18 cellular contexts compared by ENCODE assay signal in genomic region chr5:122102825-122103224, GRCh38. TPM values are rescaled to one million over a fixed set of nuclear protein-coding genes. Genes with fewer than 3 reads are reported as not detected.
DNase-seq lines count a peak whose midpoint lies in the region; FAIRE-seq and TF ChIP-seq lines count a peak whose summit lies in the region.
"Had no signal": no experiment of that assay in that cellular context is flagged by ENCODE, and none has a peak within 500 bp of the region (broad histone marks: within the 10 kb centered on the region; RNA-seq: fewer than 3 reads in every experiment).

No MANE protein-coding gene starts in this region.

- no peaks in the 10 kb centered on the region for H3K36me3 Mint-ChIP-seq in chondrocyte (ENCODE audit: low read depth)
- H3K36me3 Mint-ChIP-seq: WTC11 had no signal

- H3K27ac ChIP-seq in A673 (ENCODE audit: low read depth, low read length, poor library complexity, severe bottlenecking), result peak overlapping the region; percentile 42
- H3K27ac ChIP-seq in small intestine (ENCODE audit: low read depth in 1 of 2, low read length in 1 of 2), result no peak overlapping the region
- H3K27ac ChIP-seq: parathyroid adenoma, Peyer's patch had no signal

- H3K4me3 ChIP-seq in A673 (ENCODE audit: low read depth, low read length, poor library complexity, severe bottlenecking) (no peak overlapping the region), MG63 (no peak overlapping the region), small intestine (ENCODE audit: low read depth in 1 of 2, low read length in 2 of 2) (no peak overlapping the region)
- H3K4me3 ChIP-seq: Peyer's patch had no signal

- peak; percentile 60 for DNase-seq in A673 (ENCODE audit: low spot score)
- DNase-seq in MG63, result peak; percentile 53
- DNase-seq in chondrocyte (ENCODE audit: low spot score), result no peak
- peak; percentile 94 for DNase-seq in iris pigment epithelial cell (ENCODE audit: low read depth)
- DNase-seq in small intestine, result no peak
- no peak for DNase-seq in effector CD8-positive, alpha-beta T cell (lab: John Stamatoyannopoulos, UW)
- DNase-seq in stimulated activated CD4-positive, alpha-beta T cell treated with anti-CD3 and anti-CD28 coated beads, Interleukin-2, amount 100 ng/mL, for 24 hours, result no peak
- DNase-seq in NCI-H2227 treated with DMSO at 0.1 percent for 48 hours (lab: John Stamatoyannopoulos, UW), result no peak
- DNase-seq: activated naive CD4-positive, alpha-beta T cell; caudate nucleus; COR-L47; hippocampal formation; NCI-H2029 treated with DMSO at 0.1 percent for 48 hours; NCI-H774; Peyer's patch had no signal

- H3K27ac Mint-ChIP-seq in chondrocyte (ENCODE audit: unreplicated experiment), result peak overlapping the region; percentile 87
- H3K27ac Mint-ChIP-seq: WTC11 had no signal

- H3K27me3 ChIP-seq in A673 (replicated peaks; ENCODE audit: insufficient read depth, low read depth, low read length, poor library complexity) (no peaks in the 10 kb centered on the region), MG63 (no peaks in the 10 kb centered on the region), small intestine (ENCODE audit: control insufficient read depth in 2 of 2, insufficient read depth in 2 of 2, low read length in 2 of 2) (no peaks in the 10 kb centered on the region)
- H3K27me3 ChIP-seq: Peyer's patch had no signal

- H3K4me1 ChIP-seq in A673 (ENCODE audit: insufficient read depth, low read length, poor library complexity, severe bottlenecking) (peaks cover 8% of the 10 kb centered on the region), small intestine (ENCODE audit: control insufficient read depth in 2 of 2, insufficient read depth in 1 of 2, low read depth in 1 of 2, low read length in 1 of 2) (no peaks in the 10 kb centered on the region)
- H3K4me1 ChIP-seq: parathyroid adenoma, Peyer's patch had no signal

- CTCF ChIA-PET in A673 (lab: Charles Lee), result interaction anchor here (0.9 to 1.8 kb wide), 3 partner anchors 11 to 133 kb away, joined by 3 to 6 read pairs (median 3); no protein-coding TSS in a partner anchor

- H3K4me1 Mint-ChIP-seq in chondrocyte (ENCODE audit: low read depth), result peaks cover 29% of the 10 kb centered on the region

- TF ChIP-seq CTCF in A673 (conservative IDR thresholded peaks at IDR 0.05; ENCODE audit: low read depth, low read length) (no peak), chondrocyte (IDR thresholded peaks at IDR 0.05) (no peak)

- no peak overlapping the region for H3K4me3 Mint-ChIP-seq in chondrocyte (ENCODE audit: unreplicated experiment)
- H3K4me3 Mint-ChIP-seq: WTC11 had no signal

- no peaks in the 10 kb centered on the region for H3K27me3 Mint-ChIP-seq in chondrocyte (ENCODE audit: low read depth)

- H3K9me3 Mint-ChIP-seq in chondrocyte (ENCODE audit: low read depth), result no peaks in the 10 kb centered on the region
- H3K9me3 Mint-ChIP-seq: WTC11 had no signal

- WGBS in small intestine, 3 donors, result 76 to 92% (median 91%) methylated on average over 1 of the region's 1 CpG

- POLR2A ChIA-PET in A673 (lab: Charles Lee; ENCODE audit: low non-redundant PET), result no interaction called here

- H3K36me3 ChIP-seq in A673 (ENCODE audit: insufficient read depth, low read length, poor library complexity, severe bottlenecking) (no peaks in the 10 kb centered on the region), MG63 (no peaks in the 10 kb centered on the region), small intestine (ENCODE audit: control insufficient read depth in 2 of 2, insufficient read depth in 2 of 2, low read length in 2 of 2) (no peaks in the 10 kb centered on the region)
- H3K36me3 ChIP-seq: Peyer's patch had no signal

- no TSS peak for BruUV-seq in A673 (replicated peaks; lab: Mats Ljungman, UMichigan)

- H3K9me3 ChIP-seq in A673 (ENCODE audit: low read depth, low read length, poor library complexity, severe bottlenecking) (no peaks in the 10 kb centered on the region), MG63 (no peaks in the 10 kb centered on the region), small intestine (ENCODE audit: control insufficient read depth, low read depth) (no peaks in the 10 kb centered on the region)
- H3K9me3 ChIP-seq: Peyer's patch had no signal

- intact Hi-C loops in A673 (cut with micrococcal nuclease; ENCODE audit: unreplicated experiment), result no loop called here

- no peak for FAIRE-seq in small intestine (lab: Jason Lieb, UNC)
- FAIRE-seq: GM19239 had no signal

RNA-seq across cellular contexts. Expression of gene LOX, which starts 24.8 kb away (rescaled TPM):
- total RNA-seq in A673 (2021) (2.8 and 3.6 TPM in 2 replicates), chondrocyte (320 to 615 TPM (median 611 TPM) in 3 replicates)
- total RNA-seq in MG63 (2014; rRNA removed; shearing (Covaris generic); ENCODE audit: low replicate concordance), result 334 and 360 TPM in 2 replicates
- polyA plus RNA-seq in small intestine, result 1 to 10 TPM in 1 of 3 donors, under 1 TPM in 2; 0.45 to 3.8 (median 0.81) TPM

RNA-seq across cellular contexts. Expression of gene ZNF474, which starts 26.5 kb away (rescaled TPM):
- total RNA-seq in A673 (2021), result not detected in 2 replicates
- 0.10 and 0.20 TPM in 2 replicates for total RNA-seq in MG63 (2014; rRNA removed; shearing (Covaris generic); ENCODE audit: low replicate concordance)
- 0.25 to 1.2 TPM (median 0.33 TPM) in 3 replicates for total RNA-seq in chondrocyte
- under 1 TPM in 1 of 3 donors, not detected in 2; 0.04 TPM for polyA plus RNA-seq in small intestine
- total RNA-seq: WTC11 had no signal

Comparison
In these comparisons a context has a peak if more than half of its experiments do, and no peak if none do; other contexts are left out.
1. DNase-seq: peak in A673 (single experiment), MG63 (single experiment) and iris pigment epithelial cell (single experiment); none in chondrocyte (single experiment), small intestine (single experiment), effector CD8-positive, alpha-beta T cell (single experiment), stimulated activated CD4-positive, alpha-beta T cell treated with anti-CD3 and anti-CD28 coated beads, Interleukin-2, amount 100 ng/mL, for 24 hours (0 of 2) and NCI-H2227 treated with DMSO at 0.1 percent for 48 hours (single experiment).
2. RNA of gene LOX, which starts 24.8 kb away (total RNA-seq): 320 to 615 TPM in chondrocyte and 334 to 360 TPM in MG63; 2.8 to 3.6 TPM in A673; every median in the first group is over 10 times any median in the second.